12 cellular contexts compared by ENCODE assay signal in the genomic region with DNA sequence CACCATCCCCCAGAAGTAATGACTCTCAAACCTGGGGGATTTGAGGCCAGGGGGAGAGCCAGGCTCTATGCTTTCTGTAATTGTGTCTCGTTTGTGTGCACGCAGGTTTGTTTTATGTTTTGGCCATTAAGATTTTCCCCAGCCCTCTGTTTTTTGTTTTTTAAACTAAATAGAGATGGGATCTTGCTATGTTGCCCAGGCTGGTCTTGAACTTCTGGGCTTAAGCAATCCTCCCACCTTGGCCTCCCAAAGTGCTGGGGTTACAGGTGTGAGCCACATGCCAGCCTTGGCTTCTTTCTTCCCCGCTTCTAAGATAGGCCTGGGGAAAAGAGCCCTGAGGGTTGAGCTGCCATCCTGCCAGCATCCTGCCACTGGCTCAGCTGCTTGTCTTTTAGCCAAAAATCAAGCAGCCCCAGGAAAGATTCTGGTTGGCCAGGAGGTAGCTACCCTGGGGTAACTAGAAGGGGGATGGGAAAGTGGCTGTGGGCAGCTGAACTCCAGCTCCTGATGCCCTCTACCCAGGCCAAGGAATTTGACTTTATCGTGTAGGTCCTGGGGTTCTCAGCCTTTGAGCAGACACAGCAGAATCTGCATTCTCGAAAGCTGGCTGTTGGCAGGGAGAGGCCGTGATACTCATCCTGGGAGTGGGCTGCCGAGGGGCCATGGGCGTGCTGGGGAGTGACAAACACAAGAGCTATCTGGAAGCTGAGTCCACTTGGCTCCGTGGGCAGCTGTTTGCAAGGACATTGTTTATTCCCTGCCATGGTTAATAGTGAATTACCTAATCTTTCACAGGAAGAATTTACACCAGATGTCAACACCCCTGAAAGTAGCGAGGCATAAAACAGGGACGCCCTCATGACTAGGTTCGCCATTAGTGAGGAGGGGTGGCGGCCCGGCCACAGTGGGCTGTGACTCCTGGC. TPM values are rescaled to one million over a fixed set of nuclear protein-coding genes. Genes with fewer than 3 reads are reported as not detected.
DNase-seq lines count a peak whose midpoint lies in the region; ATAC-seq and TF ChIP-seq lines count a peak whose summit lies in the region.
"Had no signal": no experiment of that assay in that cellular context is flagged by ENCODE, and none has a peak within 500 bp of the region (broad histone marks: within the 10 kb centered on the region; RNA-seq: fewer than 3 reads in every experiment).

No MANE protein-coding gene starts in this region.

- POLR2A ChIA-PET in AG04450 (lab: Yijun Ruan, JAX) = interaction anchor here (1.0 to 1.7 kb wide), 3 partner anchors 18 to 97 kb away, joined by 3 to 11 read pairs (median 3); partner anchors contain the start of gene KDM8
- POLR2A ChIA-PET in HEK293 (lab: Yijun Ruan, JAX) = interaction anchor here (1.1 to 1.5 kb wide), 2 partner anchors 12 to 18 kb away, joined by 3 to 7 read pairs; partner anchors contain the start of gene KDM8
- POLR2A ChIA-PET in naive thymus-derived CD4-positive, alpha-beta T cell (lab: Charles Lee) = interaction anchor here (0.6 to 8.5 kb wide), 8 partner anchors 9 to 225 kb away, joined by 3 to 48 read pairs (median 3); partner anchors contain the start of gene KDM8

- H3K36me3 ChIP-seq in HEK293 (ENCODE audit: control insufficient read depth in 2 of 2, insufficient read depth in 1 of 2, low read length in 2 of 2) = peaks cover 0 to 35% of the 10 kb centered on the region in 2 experiments; a peak in 2 of 3 replicates
- H3K36me3 ChIP-seq in esophagus squamous epithelium = peaks cover 0 to 52% (median 7%) of the 10 kb centered on the region in 3 donors
- H3K36me3 ChIP-seq in naive thymus-derived CD4-positive, alpha-beta T cell (ENCODE audit: control insufficient read depth in 2 of 3, insufficient read depth in 3 of 3, low read length in 3 of 3) = peaks cover 0 to 80% (median 4%) of the 10 kb centered on the region in 3 experiments

- no peaks in the 10 kb centered on the region for H3K27me3 Mint-ChIP-seq in naive thymus-derived CD4-positive, alpha-beta T cell
- H3K27me3 Mint-ChIP-seq: effector memory CD8-positive, alpha-beta T cell had no signal

- H3K4me1 ChIP-seq in HEK293 (ENCODE audit: control insufficient read depth, insufficient read depth, low read length) (no peaks in the 10 kb centered on the region), esophagus squamous epithelium (peaks cover 7 to 32% (median 12%) of the 10 kb centered on the region in 3 donors)
- no peaks in the 10 kb centered on the region for H3K4me1 ChIP-seq in naive thymus-derived CD4-positive, alpha-beta T cell (ENCODE audit: control insufficient read depth in 2 of 2, insufficient read depth in 2 of 2, low read length in 2 of 2)

- no peak overlapping the region for H3K4me3 Mint-ChIP-seq in naive thymus-derived CD4-positive, alpha-beta T cell
- H3K4me3 Mint-ChIP-seq: CD8-positive, alpha-beta memory T cell; effector memory CD8-positive, alpha-beta T cell had no signal

- WGBS in esophagus squamous epithelium, 2 donors = 76 to 81% methylated on average over 7 to 12 of the region's 14 CpGs

- TF ChIP-seq CTCF in AG04450 (IDR thresholded peaks at IDR 0.05; ENCODE audit: low read depth, low read length) (no peak), HEK293 (tag by site-specific recombination; IDR thresholded peaks at IDR 0.05) (no peak), esophagus squamous epithelium (IDR thresholded peaks at IDR 0.05) (no peak)

- peak overlapping the region in 8 of 9 donors; percentile 51 to 91 (median 77) for H3K27ac Mint-ChIP-seq in naive thymus-derived CD4-positive, alpha-beta T cell

- DNase-seq in AG04450 (ENCODE audit: low read depth, low spot score) = no peak
- DNase-seq in esophagus squamous epithelium (lab: John Stamatoyannopoulos, UW) = no peak
- no peak for DNase-seq in naive thymus-derived CD4-positive, alpha-beta T cell
- DNase-seq in NCI-H774 (lab: John Stamatoyannopoulos, UW) = no peak
- DNase-seq: activated CD8-positive, alpha-beta memory T cell treated with anti-CD3 and anti-CD28 coated beads, Interleukin-2, amount 50 U/mL, for 4 hours; CD8-positive, alpha-beta memory T cell; effector memory CD8-positive, alpha-beta T cell; stimulated activated CD4-positive, alpha-beta T cell treated with anti-CD3 and anti-CD28 coated beads, Interleukin-1b, Interleukin-23, amount 100 ng/mL, for 48 hours had no signal

- CTCF ChIA-PET in AG04450 (lab: Charles Lee) = interaction anchor here (1.7 to 4.0 kb wide), 2 partner anchors 13 to 146 kb away, joined by 7 to 30 read pairs; no protein-coding TSS in a partner anchor
- CTCF ChIA-PET in HEK293 (lab: Yijun Ruan, JAX) = interaction anchor here (0.6 to 2.1 kb wide), 4 partner anchors 11 to 153 kb away, joined by 3 to 10 read pairs (median 4); no protein-coding TSS in a partner anchor
- CTCF ChIA-PET in naive thymus-derived CD4-positive, alpha-beta T cell (lab: Charles Lee) = interaction anchor here (0.6 to 1.8 kb wide), 5 partner anchors 9 to 84 kb away, joined by 3 to 7 read pairs (median 4); no protein-coding TSS in a partner anchor

- peaks cover 8 to 26% (median 17%) of the 10 kb centered on the region in 7 donors for H3K4me1 Mint-ChIP-seq in naive thymus-derived CD4-positive, alpha-beta T cell

- ATAC-seq in naive thymus-derived CD4-positive, alpha-beta T cell = no peak
- no peak for ATAC-seq in GM21390 (IDR thresholded peaks at IDR 0.05; ENCODE audit: unreplicated experiment)
- no peak for ATAC-seq in HG02938 (IDR thresholded peaks at IDR 0.05; ENCODE audit: unreplicated experiment)
- ATAC-seq in HG03442 (IDR thresholded peaks at IDR 0.05; ENCODE audit: unreplicated experiment) = no peak
- ATAC-seq: effector memory CD8-positive, alpha-beta T cell had no signal

- no peak for TF ChIP-seq POLR2A in esophagus squamous epithelium (IDR thresholded peaks at IDR 0.05)

- H3K4me3 ChIP-seq in AG04450 (ENCODE audit: low read depth, low read length) (no peak overlapping the region), HEK293 (ENCODE audit: low read depth, low read length) (no peak overlapping the region), esophagus squamous epithelium (peak overlapping the region in 1 of 4 donors; percentile 34)
- no peak overlapping the region for H3K4me3 ChIP-seq in naive thymus-derived CD4-positive, alpha-beta T cell (ENCODE audit: low read length)

- H3K36me3 Mint-ChIP-seq in naive thymus-derived CD4-positive, alpha-beta T cell = peaks cover 0 to 32% (median 4%) of the 10 kb centered on the region in 5 donors

- H3K9me3 Mint-ChIP-seq in naive thymus-derived CD4-positive, alpha-beta T cell = no peaks in the 10 kb centered on the region
- H3K9me3 Mint-ChIP-seq: CD8-positive, alpha-beta memory T cell; effector memory CD8-positive, alpha-beta T cell had no signal

- H3K27me3 ChIP-seq in AG04450 (ENCODE audit: control insufficient read depth, insufficient read depth, low read length) (no peaks in the 10 kb centered on the region), esophagus squamous epithelium (no peaks in the 10 kb centered on the region)
- H3K27me3 ChIP-seq in naive thymus-derived CD4-positive, alpha-beta T cell (ENCODE audit: control insufficient read depth in 2 of 2, insufficient read depth in 2 of 2, low read length in 2 of 2) = no peaks in the 10 kb centered on the region

- intact Hi-C loops in esophagus squamous epithelium (cut with DNase I) = no loop called here
- intact Hi-C loops in naive thymus-derived CD4-positive, alpha-beta T cell (cut with micrococcal nuclease) = no loop called here

- H3K27ac ChIP-seq in AG04450 (ENCODE audit: low read depth, low read length) = peak overlapping the region; percentile 80
- no peak overlapping the region for H3K27ac ChIP-seq in HEK293 (ENCODE audit: extremely low read depth, low read depth, low read length)
- peak overlapping the region; percentile 9 to 83 (median 47) for H3K27ac ChIP-seq in esophagus squamous epithelium
- no peak overlapping the region for H3K27ac ChIP-seq in naive thymus-derived CD4-positive, alpha-beta T cell (ENCODE audit: low read depth, low read length)

- H3K9me3 ChIP-seq in AG04450 (ENCODE audit: control insufficient read depth, insufficient read depth, low read length) (no peaks in the 10 kb centered on the region), HEK293 (ENCODE audit: control insufficient read depth, insufficient read depth, low read depth, low read length) (no peaks in the 10 kb centered on the region), esophagus squamous epithelium (no peaks in the 10 kb centered on the region)
- no peaks in the 10 kb centered on the region for H3K9me3 ChIP-seq in naive thymus-derived CD4-positive, alpha-beta T cell (ENCODE audit: control insufficient read depth in 2 of 3, low read length in 3 of 3)

TF ChIP-seq in HEK293, 187 proteins besides CTCF, POLR2A, EP300 and RAD21 (continues in another document):
- TF ChIP-seq ZFP41 (tag by site-specific recombination; IDR thresholded peaks at IDR 0.05; ENCODE audit: borderline replicate concordance) (no peak), ZNF837 (tag by site-specific recombination; IDR thresholded peaks at IDR 0.05) (no peak), ZNF529 (tag by site-specific recombination; IDR thresholded peaks at IDR 0.05; ENCODE audit: insufficient replicate concordance) (no peak), YY2 (tag by site-specific recombination; IDR thresholded peaks at IDR 0.05) (no peak), SCRT2 (tag by site-specific recombination; IDR thresholded peaks at IDR 0.05) (no peak), ZNF121 (tag by site-specific recombination; IDR thresholded peaks at IDR 0.05) (peak; percentile 68; the same call in 1 of the 2 replicates), ZNF571 (tag by site-specific recombination; IDR thresholded peaks at IDR 0.05) (no peak)

RNA-seq across cellular contexts. Expression of gene KDM8, which starts 18.5 kb away (rescaled TPM):
- polyA plus RNA-seq in AG04450 (2011; rRNA removed) = 2.5 and 2.8 TPM in 2 replicates
- 4.2 and 5.4 TPM in 2 replicates for polyA minus RNA-seq in AG04450 (2011; rRNA and poly(A)+ RNA removed)
- total RNA-seq in esophagus squamous epithelium = 1 to 10 TPM in 3 of 4 donors, under 1 TPM in 1; 0.56 to 4.4 (median 2.5) TPM
- total RNA-seq in naive thymus-derived CD4-positive, alpha-beta T cell = 10 to 100 TPM; 15.6 to 34.4 (median 19.0) TPM
- polyA plus RNA-seq in naive thymus-derived CD4-positive, alpha-beta T cell = 10 to 100 TPM in 1 of 2 donors, 1 to 10 TPM in 1; 10.0 to 15.4 TPM

RNA-seq across cellular contexts. Expression of gene NSMCE1, which starts 46.7 kb away (rescaled TPM):
- 35.4 and 37.2 TPM in 2 replicates for polyA plus RNA-seq in AG04450 (2011; rRNA removed)
- polyA minus RNA-seq in AG04450 (2011; rRNA and poly(A)+ RNA removed) = 37.2 and 44.0 TPM in 2 replicates
- total RNA-seq in esophagus squamous epithelium = 10 to 100 TPM; 22.4 to 92.4 (median 29.5) TPM
- total RNA-seq in naive thymus-derived CD4-positive, alpha-beta T cell = 100 to 1,000 TPM in 1 of 5 experiments, 10 to 100 TPM in 4; 45.5 to 106 (median 70.2) TPM
- polyA plus RNA-seq in naive thymus-derived CD4-positive, alpha-beta T cell = 100 to 1,000 TPM; 200 to 220 TPM

Comparison
In these comparisons a context has a peak if more than half of its experiments do, and no peak if none do; other contexts are left out.
1. H3K27ac ChIP-seq: peak in AG04450 (single experiment) and esophagus squamous epithelium (4 of 4); none in HEK293 (single experiment) and naive thymus-derived CD4-positive, alpha-beta T cell (single experiment).